In the genomic region with DNA sequence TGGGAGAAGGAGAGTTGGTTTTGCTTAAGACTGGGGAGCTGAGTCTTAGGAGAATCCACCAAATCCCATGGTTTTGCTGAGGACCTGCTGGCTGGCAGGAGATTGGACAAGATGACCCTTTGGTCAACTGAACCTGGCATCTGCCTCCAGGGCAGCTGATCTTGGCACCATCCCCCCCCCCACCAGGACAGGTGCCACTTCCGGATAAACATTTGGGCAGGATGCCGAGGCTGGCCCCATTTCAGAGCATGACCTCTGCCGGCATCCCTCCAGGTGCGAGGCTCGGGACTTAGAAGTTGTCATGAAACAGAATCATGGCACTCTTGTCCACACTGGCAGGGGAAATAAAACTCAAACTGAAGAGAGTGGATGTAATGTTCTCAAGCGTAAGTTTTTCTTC, we compare ENCODE assay signal across 30 cellular contexts.
A peak's percentile ranks its signal among the peaks of the same experiment; 100 is the strongest.
DNase-seq lines count a peak whose midpoint lies in the region; ATAC-seq and TF ChIP-seq lines count a peak whose summit lies in the region.
"Had no signal": no experiment of that assay in that cellular context is flagged by ENCODE, and none has a peak within 500 bp of the region (broad histone marks: within the 10 kb centered on the region; RNA-seq: fewer than 3 reads in every experiment).

No MANE protein-coding gene starts in this region.

- H3K27ac Mint-ChIP-seq in glutamatergic neuron (ENCODE audit: unreplicated experiment), result no peak overlapping the region
- no peak overlapping the region for H3K27ac Mint-ChIP-seq in activated T-helper 17 cell treated with anti-CD3 and anti-CD28 coated beads, Interleukin-2, amount 50 U/mL, for 72 hours
- H3K27ac Mint-ChIP-seq: activated CD4-positive, alpha-beta memory T cell treated with anti-CD3 and anti-CD28 coated beads for 36 hours had no signal

- no peak for TF ChIP-seq POLR2A in sigmoid colon (IDR thresholded peaks at IDR 0.05)

- H3K9ac ChIP-seq in BLaER1, result no peak overlapping the region

- H3K4me2 ChIP-seq in BLaER1, result peak overlapping the region; percentile 37; the same call in 1 of the 2 replicates
- H3K4me2 ChIP-seq: A549, hepatocyte, PC-9 had no signal

- no peak for ATAC-seq in activated T-helper 17 cell treated with anti-CD3 and anti-CD28 coated beads, Interleukin-2, amount 50 U/mL, for 72 hours (replicated peaks)
- ATAC-seq: A549; activated CD4-positive, CD25-positive, alpha-beta regulatory T cell treated with anti-CD3 and anti-CD28 coated beads, Interleukin-2, amount 50 U/mL, for 24 hours; foreskin keratinocyte; stimulated activated naive CD8-positive, alpha-beta T cell treated with anti-CD3 and anti-CD28 coated beads, Interleukin-15, Interleukin-2, amounts not matched to agents 100 U/mL and 50 U/mL, for 24 hours had no signal

- H3K27me3 Mint-ChIP-seq in glutamatergic neuron (ENCODE audit: unreplicated experiment), result peaks cover 2% of the 10 kb centered on the region
- H3K27me3 Mint-ChIP-seq in activated T-helper 17 cell treated with anti-CD3 and anti-CD28 coated beads, Interleukin-2, amount 50 U/mL, for 72 hours, result no peaks in the 10 kb centered on the region

- no peak for TF ChIP-seq CTCF in glutamatergic neuron (IDR thresholded peaks at IDR 0.05; ENCODE audit: partially characterized antibody, unreplicated experiment)
- TF ChIP-seq CTCF in sigmoid colon (IDR thresholded peaks at IDR 0.05), result no peak

- no peak for TF ChIP-seq EP300 in sigmoid colon (IDR thresholded peaks at IDR 0.05)

- no peak overlapping the region for H3K4me3 Mint-ChIP-seq in glutamatergic neuron (ENCODE audit: unreplicated experiment)
- no peak overlapping the region for H3K4me3 Mint-ChIP-seq in activated T-helper 17 cell treated with anti-CD3 and anti-CD28 coated beads, Interleukin-2, amount 50 U/mL, for 72 hours
- H3K4me3 Mint-ChIP-seq: activated CD4-positive, alpha-beta memory T cell treated with anti-CD3 and anti-CD28 coated beads for 36 hours; naive B cell had no signal

- H3K9me3 Mint-ChIP-seq in glutamatergic neuron (ENCODE audit: unreplicated experiment), result peaks cover 1% of the 10 kb centered on the region
- H3K9me3 Mint-ChIP-seq in activated T-helper 17 cell treated with anti-CD3 and anti-CD28 coated beads, Interleukin-2, amount 50 U/mL, for 72 hours, result no peaks in the 10 kb centered on the region
- H3K9me3 Mint-ChIP-seq: activated CD4-positive, alpha-beta memory T cell treated with anti-CD3 and anti-CD28 coated beads for 36 hours had no signal

- peaks cover 5% of the 10 kb centered on the region for H3K36me3 Mint-ChIP-seq in glutamatergic neuron (ENCODE audit: unreplicated experiment)
- no peaks in the 10 kb centered on the region for H3K36me3 Mint-ChIP-seq in activated T-helper 17 cell treated with anti-CD3 and anti-CD28 coated beads, Interleukin-2, amount 50 U/mL, for 72 hours (ENCODE audit: low read depth)
- H3K36me3 Mint-ChIP-seq: activated CD4-positive, alpha-beta memory T cell treated with anti-CD3 and anti-CD28 coated beads for 36 hours; naive B cell had no signal

- H3K4me3 ChIP-seq in BLaER1 (no peak overlapping the region), sigmoid colon (no peak overlapping the region)
- H3K4me3 ChIP-seq: A549, hepatocyte, left lung, ovary, PC-9, transverse colon had no signal

- H3K36me3 ChIP-seq in BLaER1, result no peaks in the 10 kb centered on the region
- H3K36me3 ChIP-seq in sigmoid colon, result no peaks in the 10 kb centered on the region
- H3K36me3 ChIP-seq: BE2C, left lung, ovary, transverse colon had no signal

- H3K4me1 Mint-ChIP-seq in glutamatergic neuron (ENCODE audit: low read depth, unreplicated experiment), result peaks cover 5% of the 10 kb centered on the region
- H3K4me1 Mint-ChIP-seq in activated T-helper 17 cell treated with anti-CD3 and anti-CD28 coated beads, Interleukin-2, amount 50 U/mL, for 72 hours, result no peaks in the 10 kb centered on the region
- H3K4me1 Mint-ChIP-seq: naive B cell had no signal

- H3K27ac ChIP-seq in BLaER1 (peak overlapping the region; percentile 55; the same call in 1 of the 2 replicates), sigmoid colon (peak overlapping the region in 1 of 4 donors; percentile 8)
- H3K27ac ChIP-seq: foreskin keratinocyte, hepatocyte, left lung, ovary, PC-9, transverse colon had no signal

- 76 to 92% methylated on average over 6 of the region's 6 CpGs for WGBS in sigmoid colon, 2 donors

- H3K27me3 ChIP-seq in BLaER1, result no peaks in the 10 kb centered on the region
- no peaks in the 10 kb centered on the region for H3K27me3 ChIP-seq in sigmoid colon
- H3K27me3 ChIP-seq: BE2C, hepatocyte, left lung, ovary, transverse colon had no signal

- intact Hi-C loops in sigmoid colon (cut with DNase I), result no loop called here

- DNase-seq in NCI-H69 (lab: John Stamatoyannopoulos, UW), result peak; percentile 7
- DNase-seq in glutamatergic neuron, result peak; percentile 4
- peak; percentile 48 for DNase-seq in sigmoid colon
- DNase-seq in HCEC 1CT, result no peak
- no peak for DNase-seq in cerebellum (ENCODE audit: low spot score)
- DNase-seq in NCI-H748 treated with DMSO at 0.1 percent for 48 hours (lab: John Stamatoyannopoulos, UW), result no peak
- DNase-seq: activated CD4-positive, alpha-beta memory T cell treated with anti-CD3 and anti-CD28 coated beads for 36 hours; activated effector memory CD4-positive, alpha-beta T cell treated with Interleukin-2 at 50 U/mL for 16 hours; BE2C; cerebellar nuclear complex; effector CD8-positive, alpha-beta T cell; foreskin keratinocyte; H7; Karpas-422; left lung; MV-4-11; naive B cell; NCI-H1694; NCI-H2227 treated with DMSO at 0.1 percent for 48 hours; PC-9; right cardiac atrium; SIG-M5; stimulated activated naive CD8-positive, alpha-beta T cell treated with anti-CD3 and anti-CD28 coated beads, Interleukin-15, Interleukin-2, amounts not matched to agents 100 U/mL and 50 U/mL, for 24 hours; transverse colon had no signal

- H4K20me1 ChIP-seq in BLaER1, result no peaks in the 10 kb centered on the region

- H3K4me1 ChIP-seq in BLaER1 (peaks cover 68% of the 10 kb centered on the region), sigmoid colon (peaks cover 0 to 45% (median 34%) of the 10 kb centered on the region in 4 donors)

- H3K9me3 ChIP-seq in BLaER1 (peaks cover 7% of the 10 kb centered on the region; the same call in 1 of the 2 replicates), sigmoid colon (no peaks in the 10 kb centered on the region)
- H3K9me3 ChIP-seq: A549, BE2C, left lung, ovary, transverse colon had no signal

Comparison
In these comparisons a context has a peak if more than half of its experiments do, and no peak if none do; other contexts are left out.
1. DNase-seq: peak in NCI-H69 (single experiment), glutamatergic neuron (single experiment) and sigmoid colon (single experiment); none in HCEC 1CT (single experiment), cerebellum (single experiment) and NCI-H748 treated with DMSO at 0.1 percent for 48 hours (single experiment).